Comparison of ENCODE assay signal across 1 cellular context in the genomic region with DNA sequence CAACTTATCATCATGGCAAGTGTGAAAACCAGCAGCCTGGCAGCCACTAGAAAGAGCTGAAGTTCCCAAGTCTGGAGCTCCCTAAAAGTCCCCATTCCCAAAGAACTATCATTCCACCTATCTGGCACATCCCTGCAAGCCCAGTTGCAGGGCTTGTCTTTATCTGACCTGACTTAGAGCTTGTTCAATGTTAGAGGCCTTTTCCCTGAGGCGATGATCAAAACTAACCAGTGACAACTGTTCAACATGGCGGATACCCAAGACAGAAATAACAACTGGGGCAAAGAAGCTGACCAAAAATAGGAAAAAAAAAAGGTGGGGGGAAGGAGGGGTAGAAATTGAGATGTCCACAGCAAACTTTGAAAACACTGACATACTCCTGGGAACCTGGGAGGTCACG.
TF ChIP-seq lines count a peak whose summit lies in the region.

No MANE protein-coding gene starts in this region.

TF ChIP-seq in IMR-90, 13 proteins besides CTCF, POLR2A, EP300 and RAD21:
- TF ChIP-seq FOS (IDR thresholded peaks at IDR 0.05; ENCODE audit: low read depth, low read length) = no peak
- no peak for TF ChIP-seq MAZ (IDR thresholded peaks at IDR 0.05; ENCODE audit: borderline replicate concordance, low read depth, low read length)
- no peak for TF ChIP-seq BHLHE40 (IDR thresholded peaks at IDR 0.05; ENCODE audit: low read depth, low read length)
- TF ChIP-seq, protein P1, sequence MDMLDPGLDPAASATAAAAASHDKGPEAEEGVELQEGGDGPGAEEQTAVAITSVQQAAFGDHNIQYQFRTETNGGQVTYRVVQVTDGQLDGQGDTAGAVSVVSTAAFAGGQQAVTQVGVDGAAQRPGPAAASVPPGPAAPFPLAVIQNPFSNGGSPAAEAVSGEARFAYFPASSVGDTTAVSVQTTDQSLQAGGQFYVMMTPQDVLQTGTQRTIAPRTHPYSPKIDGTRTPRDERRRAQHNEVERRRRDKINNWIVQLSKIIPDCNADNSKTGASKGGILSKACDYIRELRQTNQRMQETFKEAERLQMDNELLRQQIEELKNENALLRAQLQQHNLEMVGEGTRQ (IDR thresholded peaks at IDR 0.05; ENCODE audit: low read depth, low read length) = no peak
- TF ChIP-seq NFE2L2 (IDR thresholded peaks at IDR 0.05; ENCODE audit: low read depth, low read length) = no peak
- TF ChIP-seq MAFK (IDR thresholded peaks at IDR 0.05; ENCODE audit: low read depth, low read length) = no peak
- TF ChIP-seq, protein P2, sequence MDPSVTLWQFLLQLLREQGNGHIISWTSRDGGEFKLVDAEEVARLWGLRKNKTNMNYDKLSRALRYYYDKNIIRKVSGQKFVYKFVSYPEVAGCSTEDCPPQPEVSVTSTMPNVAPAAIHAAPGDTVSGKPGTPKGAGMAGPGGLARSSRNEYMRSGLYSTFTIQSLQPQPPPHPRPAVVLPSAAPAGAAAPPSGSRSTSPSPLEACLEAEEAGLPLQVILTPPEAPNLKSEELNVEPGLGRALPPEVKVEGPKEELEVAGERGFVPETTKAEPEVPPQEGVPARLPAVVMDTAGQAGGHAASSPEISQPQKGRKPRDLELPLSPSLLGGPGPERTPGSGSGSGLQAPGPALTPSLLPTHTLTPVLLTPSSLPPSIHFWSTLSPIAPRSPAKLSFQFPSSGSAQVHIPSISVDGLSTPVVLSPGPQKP (IDR thresholded peaks at IDR 0.05; ENCODE audit: borderline replicate concordance, low read depth, low read length) = no peak
- TF ChIP-seq CHD1 (IDR thresholded peaks at IDR 0.05; ENCODE audit: low read depth, low read length) = no peak
- TF ChIP-seq MXI1 (IDR thresholded peaks at IDR 0.05; ENCODE audit: borderline replicate concordance, low read depth, low read length) = no peak
- no peak for TF ChIP-seq CEBPB (IDR thresholded peaks at IDR 0.05; ENCODE audit: low read depth, low read length)
- TF ChIP-seq SMC3 (IDR thresholded peaks at IDR 0.05; ENCODE audit: low read depth, low read length) = no peak
- TF ChIP-seq RFX5 (IDR thresholded peaks at IDR 0.05; ENCODE audit: low read depth, low read length) = no peak
- no peak for TF ChIP-seq RCOR1 (IDR thresholded peaks at IDR 0.05; ENCODE audit: insufficient replicate concordance, low read length)
